Comparison of ENCODE assay signal across 23 cellular contexts in the genomic region with DNA sequence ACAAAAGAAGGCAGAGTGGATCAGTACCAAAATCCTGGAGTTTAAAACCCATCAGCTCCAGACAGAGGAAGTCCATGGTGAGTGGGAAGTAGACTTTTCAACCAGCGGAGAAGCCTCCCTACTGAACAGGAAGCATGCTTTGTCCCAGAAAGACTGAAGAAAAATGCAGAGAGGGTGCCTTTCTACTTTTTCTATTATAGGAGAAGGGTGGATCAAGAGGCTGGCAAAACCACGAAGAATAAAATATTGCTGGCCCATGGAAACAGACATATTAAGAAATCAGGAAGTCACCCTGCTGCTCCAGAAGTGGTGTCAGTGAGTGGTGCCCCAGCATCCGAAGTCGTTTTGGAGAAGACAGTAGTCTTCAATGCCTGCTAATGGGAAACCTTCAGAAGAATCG. TPM values are rescaled to one million over a fixed set of nuclear protein-coding genes. Genes with fewer than 3 reads are reported as not detected.
DNase-seq lines count a peak whose midpoint lies in the region; ATAC-seq and TF ChIP-seq lines count a peak whose summit lies in the region.
"Had no signal": no experiment of that assay in that cellular context is flagged by ENCODE, and none has a peak within 500 bp of the region (broad histone marks: within the 10 kb centered on the region; RNA-seq: fewer than 3 reads in every experiment).

No MANE protein-coding gene starts in this region.

- TF ChIP-seq CTCF in left ventricle myocardium inferior (IDR thresholded peaks at IDR 0.05; ENCODE audit: borderline replicate concordance) (no peak), upper lobe of left lung (IDR thresholded peaks at IDR 0.05) (no peak)

- H3K27ac ChIP-seq in left ventricle myocardium inferior (replicated peaks) (peak overlapping the region; percentile 33), upper lobe of left lung (peak overlapping the region in 2 of 4 donors; percentile 5 to 21)
- H3K27ac ChIP-seq: ovary, RWPE1, tibial artery had no signal

- intact Hi-C loops in left ventricle myocardium inferior (cut with micrococcal nuclease), result no loop called here

- H3K4me3 ChIP-seq in left ventricle myocardium inferior (no peak overlapping the region), upper lobe of left lung (no peak overlapping the region)
- H3K4me3 ChIP-seq: K562, ovary, tibial artery had no signal

- TF ChIP-seq EP300 in upper lobe of left lung (IDR thresholded peaks at IDR 0.05), result no peak

- H3K9me3 ChIP-seq in left ventricle myocardium inferior (replicated peaks) (no peaks in the 10 kb centered on the region), upper lobe of left lung (no peaks in the 10 kb centered on the region)
- H3K9me3 ChIP-seq: ovary, tibial artery had no signal

- peak in 1 of 4 donors; percentile 9 for TF ChIP-seq POLR2A in upper lobe of left lung (IDR thresholded peaks at IDR 0.05)

- H3K4me1 ChIP-seq in left ventricle myocardium inferior (peaks cover 11% of the 10 kb centered on the region), upper lobe of left lung (no peaks in the 10 kb centered on the region)

- DNase-seq in SIG-M5 treated with dmso at 0.1 percent for 504 hours (lab: John Stamatoyannopoulos, UW; ENCODE audit: unreplicated experiment), result peak; percentile 10
- DNase-seq in SIG-M5 (lab: John Stamatoyannopoulos, UW), result no peak
- DNase-seq in NOMO-1 treated with dmso at 0.1 percent for 144 hours (lab: John Stamatoyannopoulos, UW; ENCODE audit: unreplicated experiment), result peak; percentile 34
- no peak for DNase-seq in left ventricle myocardium inferior
- no peak for DNase-seq in upper lobe of left lung
- DNase-seq in NK-92 (lab: John Stamatoyannopoulos, UW; ENCODE audit: unreplicated experiment), result no peak
- DNase-seq in activated CD8-positive, alpha-beta memory T cell treated with anti-CD3 and anti-CD28 coated beads, Interleukin-2, amount 50 U/mL, for 48 hours, result no peak
- DNase-seq: 8988T; activated B cell treated with CpG ODN at 0.5 μM for 24 hours; activated CD8-positive, alpha-beta memory T cell treated with anti-CD3 and anti-CD28 coated beads, Interleukin-2, amount 50 U/mL, for 4 hours; activated naive CD8-positive, alpha-beta T cell treated with anti-CD3 and anti-CD28 coated beads for 36 hours; DMS53; GF-D8; MM.1S; NCI-H1694; NCI-H2171 treated with DMSO at 0.1 percent for 48 hours; NCI-H526; ovary; stimulated activated naive CD8-positive, alpha-beta T cell treated with anti-CD3 and anti-CD28 coated beads, Interleukin-15, amount 100 ng/mL, for 72 hours had no signal

- H3K27me3 ChIP-seq in left ventricle myocardium inferior (ENCODE audit: low read depth) (no peaks in the 10 kb centered on the region), upper lobe of left lung (no peaks in the 10 kb centered on the region)
- H3K27me3 ChIP-seq: ovary, tibial artery had no signal

- WGBS in upper lobe of left lung, 2 donors, result 58 to 77% methylated on average over 5 of the region's 5 CpGs

- ATAC-seq in upper lobe of left lung (ENCODE audit: low FRiP score in 2 of 2) (peak; percentile 70 to 76), GM18907 (IDR thresholded peaks at IDR 0.05; ENCODE audit: unreplicated experiment) (no peak)
- ATAC-seq: K562; stimulated activated naive CD8-positive, alpha-beta T cell treated with anti-CD3 and anti-CD28 coated beads, Interleukin-15, amount 100 ng/mL, for 72 hours had no signal

- no peaks in the 10 kb centered on the region for H3K36me3 ChIP-seq in left ventricle myocardium inferior
- H3K36me3 ChIP-seq in upper lobe of left lung, result no peaks in the 10 kb centered on the region
- H3K36me3 ChIP-seq: ovary, tibial artery had no signal

RNA-seq across cellular contexts. Expression of a gene that starts 45.2 kb away (rescaled TPM):
- 28.5 TPM for total RNA-seq in left ventricle myocardium inferior
- total RNA-seq in upper lobe of left lung, result 100 to 1,000 TPM; 100 to 177 (median 144) TPM
- total RNA-seq: activated B cell treated with CpG ODN at 0.5 μM for 24 hours had no signal

Comparison
In these comparisons a context has a peak if more than half of its experiments do, and no peak if none do; other contexts are left out.
1. DNase-seq: peak in SIG-M5 treated with dmso at 0.1 percent for 504 hours (single experiment) and NOMO-1 treated with dmso at 0.1 percent for 144 hours (single experiment); none in SIG-M5 (single experiment), left ventricle myocardium inferior (single experiment), upper lobe of left lung (0 of 2), NK-92 (single experiment) and activated CD8-positive, alpha-beta memory T cell treated with anti-CD3 and anti-CD28 coated beads, Interleukin-2, amount 50 U/mL, for 48 hours (single experiment).